8 cellular contexts compared by ENCODE assay signal in genomic region chr14:34539407-34540180, GRCh38. TPM values are rescaled to one million over a fixed set of nuclear protein-coding genes. Genes with fewer than 3 reads are reported as not detected.
A peak's percentile ranks its signal among the peaks of the same experiment; 100 is the strongest.
DNase-seq lines count a peak whose midpoint lies in the region; ATAC-seq, FAIRE-seq and TF ChIP-seq lines count a peak whose summit lies in the region.

TSS of gene EAPP (minus strand) at chr14:34539701. CDS start at chr14:34539628, 73 bp downstream.

- H3K27ac Mint-ChIP-seq in T-helper 1 cell treated with Interleukin-12 subunit alpha and Interleukin-12 subunit beta and Interleukin-4 antibody, amounts not matched to agents 30 μg/mL and 1 μg/mL, for 36 hours, result peak within 1 kb of the TSS; percentile 99

- peak within 1 kb of the TSS; percentile 99 for H3K9ac ChIP-seq in keratinocyte (ENCODE audit: control insufficient read depth, extremely low read depth, insufficient read depth, low read length)

- peaks cover 5% of the 10 kb centered on the region for H3K36me3 ChIP-seq in bronchial epithelial cell (ENCODE audit: control insufficient read depth, insufficient read depth, low read length)
- peaks cover 0 to 1% of the 10 kb centered on the region in 2 experiments for H3K36me3 ChIP-seq in keratinocyte (ENCODE audit: control insufficient read depth in 2 of 2, extremely low read depth in 1 of 2, insufficient read depth in 2 of 2, low read length in 2 of 2)

- H3K4me3 Mint-ChIP-seq in T-helper 1 cell treated with Interleukin-12 subunit alpha and Interleukin-12 subunit beta and Interleukin-4 antibody, amounts not matched to agents 30 μg/mL and 1 μg/mL, for 36 hours, result peak within 1 kb of the TSS; percentile 99

- H3K4me3 ChIP-seq in bronchial epithelial cell (ENCODE audit: low read depth, low read length), result peak within 1 kb of the TSS; percentile 52
- H3K4me3 ChIP-seq in keratinocyte (ENCODE audit: control insufficient read depth in 2 of 3, extremely low read depth in 1 of 3, insufficient read depth in 2 of 3, low read depth in 1 of 3, low read length in 3 of 3), result peak within 1 kb of the TSS; percentile 94 to 98 (median 96)

- H3K36me3 Mint-ChIP-seq in T-helper 1 cell treated with Interleukin-12 subunit alpha and Interleukin-12 subunit beta and Interleukin-4 antibody, amounts not matched to agents 30 μg/mL and 1 μg/mL, for 36 hours (ENCODE audit: low read depth), result peaks cover 5% of the 10 kb centered on the region

- TF ChIP-seq CTCF in bronchial epithelial cell (IDR thresholded peaks at IDR 0.05; ENCODE audit: insufficient read depth, low read length, severe bottlenecking) (no peak), keratinocyte (optimal IDR thresholded peaks at IDR 0.05 in 1 of 3, IDR thresholded peaks at IDR 0.05 in 1 of 3, conservative IDR thresholded peaks at IDR 0.05 in 1 of 3; ENCODE audit: extremely low read depth in 1 of 3, insufficient read depth in 2 of 3, low read length in 3 of 3) (peak in 1 of 3 experiments; percentile 6)

- H3K4me2 ChIP-seq in keratinocyte (ENCODE audit: control insufficient read depth, extremely low read depth, insufficient read depth, low read depth, low read length), result peak within 1 kb of the TSS; percentile 83

- H3K4me1 ChIP-seq in keratinocyte (ENCODE audit: control insufficient read depth, extremely low read depth, insufficient read depth, low read length), result peaks cover 7% of the 10 kb centered on the region

- H3K9me3 Mint-ChIP-seq in T-helper 1 cell treated with Interleukin-12 subunit alpha and Interleukin-12 subunit beta and Interleukin-4 antibody, amounts not matched to agents 30 μg/mL and 1 μg/mL, for 36 hours, result no peaks in the 10 kb centered on the region

- H3K79me2 ChIP-seq in keratinocyte (ENCODE audit: control insufficient read depth, insufficient read depth, low read length), result peaks cover 27% of the 10 kb centered on the region

- H3K9me3 ChIP-seq in keratinocyte (ENCODE audit: control insufficient read depth, low read depth, low read length), result no peaks in the 10 kb centered on the region

- H3K27me3 Mint-ChIP-seq in T-helper 1 cell treated with Interleukin-12 subunit alpha and Interleukin-12 subunit beta and Interleukin-4 antibody, amounts not matched to agents 30 μg/mL and 1 μg/mL, for 36 hours (ENCODE audit: low read depth), result no peaks in the 10 kb centered on the region

- H3K27me3 ChIP-seq in bronchial epithelial cell (ENCODE audit: control insufficient read depth, insufficient read depth, low read length) (no peaks in the 10 kb centered on the region), keratinocyte (ENCODE audit: control insufficient read depth, extremely low read depth, insufficient read depth, low read length) (no peaks in the 10 kb centered on the region)

- H3K4me1 Mint-ChIP-seq in T-helper 1 cell treated with Interleukin-12 subunit alpha and Interleukin-12 subunit beta and Interleukin-4 antibody, amounts not matched to agents 30 μg/mL and 1 μg/mL, for 36 hours (ENCODE audit: low read depth), result peaks cover 17% of the 10 kb centered on the region

- H2AFZ ChIP-seq in keratinocyte (ENCODE audit: control insufficient read depth, low read length), result peak within 1 kb of the TSS; percentile 97

- H4K20me1 ChIP-seq in keratinocyte (ENCODE audit: control insufficient read depth, extremely low read depth, insufficient read depth, low read length), result no peaks in the 10 kb centered on the region

- H3K9me1 ChIP-seq in keratinocyte (ENCODE audit: control insufficient read depth, extremely low read depth, insufficient read depth, low read length), result no peaks in the 10 kb centered on the region

- FAIRE-seq in bronchial epithelial cell (lab: Jason Lieb, UNC) (no peak), keratinocyte (lab: Jason Lieb, UNC) (no peak)

- dilution Hi-C loops in keratinocyte (cut with MboI; ENCODE audit: extremely low pct_ligation_motif_present, low sequenced_read_pairs), result no loop called here

- DNase-seq in bronchial epithelial cell (ENCODE audit: low read depth) (peak; percentile 91), keratinocyte (ENCODE audit: low read depth, low spot score) (peak; percentile 77), KG1 (lab: John Stamatoyannopoulos, UW) (no peak), NCI-H187 (lab: John Stamatoyannopoulos, UW) (no peak)
- DNase-seq in stimulated activated CD4-positive, alpha-beta T cell treated with anti-CD3 and anti-CD28 coated beads, Interleukin-1b, Interleukin-23, amount 100 ng/mL, for 1 hour (ENCODE audit: low read depth in 2 of 2), result peak; percentile 86 to 89

- ATAC-seq in GM18867 (IDR thresholded peaks at IDR 0.05; ENCODE audit: unreplicated experiment) (peak; percentile 99), HG03095 (IDR thresholded peaks at IDR 0.05; ENCODE audit: unreplicated experiment) (peak; percentile 97)

- peak within 1 kb of the TSS; percentile 97 for H3K27ac ChIP-seq in keratinocyte (ENCODE audit: control insufficient read depth, insufficient read depth, low read length)

RNA-seq across cellular contexts. Expression of gene EAPP, which starts in this region (rescaled TPM):
- 48.4 and 65.4 TPM in 2 replicates for total RNA-seq in bronchial epithelial cell
- polyA plus RNA-seq in keratinocyte, result 23.0 to 45.3 TPM (median 26.7 TPM) in 3 replicates
- polyA plus RNA-seq in keratinocyte (2011; ENCODE audit: low read depth), result 36.8 TPM
- 27.7 and 53.9 TPM in 2 replicates for polyA plus RNA-seq in keratinocyte (2011; cell fraction: cytosol; rRNA removed)
- 19.9 and 29.8 TPM in 2 replicates for polyA plus RNA-seq in keratinocyte (2011; cell fraction: nucleus; rRNA removed)
- 26.9 and 32.8 TPM in 2 replicates for polyA plus RNA-seq in keratinocyte (2012; ENCODE audit: low replicate concordance)
- polyA minus RNA-seq in keratinocyte, result 5.0 to 21.2 TPM (median 9.2 TPM) in 3 replicates
- polyA minus RNA-seq in keratinocyte (2011; cell fraction: cytosol; rRNA and poly(A)+ RNA removed), result 16.7 TPM
- 5.8 and 11.2 TPM in 2 replicates for polyA minus RNA-seq in keratinocyte (2011; cell fraction: nucleus; rRNA and poly(A)+ RNA removed)

Comparison
In these comparisons a context has a peak if more than half of its experiments do, and no peak if none do; other contexts are left out.
1. DNase-seq: peak in bronchial epithelial cell (single experiment), keratinocyte (single experiment) and stimulated activated CD4-positive, alpha-beta T cell treated with anti-CD3 and anti-CD28 coated beads, Interleukin-1b, Interleukin-23, amount 100 ng/mL, for 1 hour (2 of 2); none in KG1 (single experiment) and NCI-H187 (0 of 2).